Comparison of ENCODE assay signal across 9 cellular contexts in the genomic region with DNA sequence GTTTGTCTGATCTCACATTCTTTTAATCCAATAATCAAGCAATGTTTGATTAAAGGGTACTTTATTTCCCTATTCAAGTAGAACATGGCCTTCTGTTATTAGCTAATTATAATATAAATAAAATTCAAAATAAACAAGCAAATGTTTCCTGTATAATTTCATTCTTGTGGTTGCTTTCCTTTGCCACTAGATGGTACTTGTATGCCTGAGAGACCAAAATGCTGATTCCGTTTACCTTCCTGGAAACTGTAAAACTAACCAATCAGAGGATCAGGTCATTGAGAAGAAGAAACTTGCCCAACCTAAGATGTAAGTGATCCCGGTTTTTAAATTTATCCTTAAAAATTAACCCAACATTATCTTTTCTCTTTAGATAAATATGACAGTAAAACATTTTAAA. TPM values are rescaled to one million over a fixed set of nuclear protein-coding genes. Genes with fewer than 3 reads are reported as not detected.
A peak's percentile ranks its signal among the peaks of the same experiment; 100 is the strongest.
DNase-seq lines count a peak whose midpoint lies in the region; ATAC-seq and TF ChIP-seq lines count a peak whose summit lies in the region.
"Had no signal": no experiment of that assay in that cellular context is flagged by ENCODE, and none has a peak within 500 bp of the region (broad histone marks: within the 10 kb centered on the region; RNA-seq: fewer than 3 reads in every experiment).

No MANE protein-coding gene starts in this region.

- no peaks in the 10 kb centered on the region for H3K79me2 ChIP-seq in GM23248 (ENCODE audit: insufficient read depth)
- H3K79me2 ChIP-seq in SK-N-SH (ENCODE audit: insufficient read depth): no peaks in the 10 kb centered on the region
- H3K79me2 ChIP-seq in hepatocyte: no peaks in the 10 kb centered on the region

- in situ Hi-C loops in GM23248 (cut with MboI): loop anchor here (5.0 kb wide), 1 partner anchor 187 kb away; no protein-coding TSS in a partner anchor

- H3K27me3 ChIP-seq in GM23248 (replicated peaks; ENCODE audit: insufficient read depth) (no peaks in the 10 kb centered on the region), SK-N-SH (ENCODE audit: insufficient read depth) (no peaks in the 10 kb centered on the region), hepatocyte (peaks cover 12% of the 10 kb centered on the region)

- TF ChIP-seq EP300 in SK-N-SH (IDR thresholded peaks at IDR 0.05; ENCODE audit: borderline replicate concordance in 1 of 2, low read depth in 1 of 2, low read length in 1 of 2): no peak

- H3K9ac ChIP-seq in GM23248: no peak overlapping the region
- H3K9ac ChIP-seq in SK-N-SH: no peak overlapping the region

- ATAC-seq in GM21723 (IDR thresholded peaks at IDR 0.05; ENCODE audit: unreplicated experiment) (no peak), GM21717 (IDR thresholded peaks at IDR 0.05; ENCODE audit: unreplicated experiment) (no peak)

- H3K9me3 ChIP-seq in GM23248 (ENCODE audit: low read depth): no peaks in the 10 kb centered on the region
- no peaks in the 10 kb centered on the region; the same call in 1 of the 2 replicates for H3K9me3 ChIP-seq in SK-N-SH
- no peaks in the 10 kb centered on the region for H3K9me3 ChIP-seq in hepatocyte (ENCODE audit: low read depth)

- CTCF ChIA-PET in SK-N-SH (lab: Yijun Ruan, JAX): interaction anchor here (0.8 to 2.6 kb wide), 16 partner anchors 9 to 1295 kb away, joined by 3 to 28 read pairs (median 4); a partner anchor contains a TSS

- no peak overlapping the region for H3K4me2 ChIP-seq in GM23248 (ENCODE audit: unreplicated experiment)
- H3K4me2 ChIP-seq in SK-N-SH: no peak overlapping the region
- H3K4me2 ChIP-seq in hepatocyte: no peak overlapping the region

- WGBS in GM23248 (ENCODE audit: low coverage in 1 of 2, low lambda C conversion rate in 2 of 2, missing lambda C conversion rate in 2 of 2), 2 experiments: 7 to 8% methylated on average over 2 of the region's 2 CpGs
- 45% methylated on average over 2 of the region's 2 CpGs for WGBS in SK-N-SH (ENCODE audit: low lambda C conversion rate)
- WGBS in hepatocyte (ENCODE audit: low lambda C conversion rate, missing lambda C conversion rate): 38% methylated on average over 2 of the region's 2 CpGs

- no peaks in the 10 kb centered on the region for H3K36me3 ChIP-seq in GM23248 (ENCODE audit: low read depth)
- H3K36me3 ChIP-seq in SK-N-SH (replicated peaks in 1 of 2; ENCODE audit: control insufficient read depth in 1 of 2, insufficient read depth in 2 of 2, low read length in 1 of 2): no peaks in the 10 kb centered on the region
- no peaks in the 10 kb centered on the region for H3K36me3 ChIP-seq in hepatocyte (replicated peaks; ENCODE audit: insufficient read depth, low read depth)

- DNase-seq in GM23248 (peak; percentile 64), SK-N-SH (peak; percentile 36), hepatocyte (ENCODE audit: low spot score) (peak; percentile 43), NCI-H1930 (lab: John Stamatoyannopoulos, UW) (no peak)
- no peak for DNase-seq in stimulated activated CD8-positive, alpha-beta memory T cell treated with anti-CD3 and anti-CD28 coated beads, Interleukin-4, amount 100 ng/mL, for 48 hours

- H3K4me3 ChIP-seq in GM23248 (no peak overlapping the region), SK-N-SH (ENCODE audit: low read depth in 2 of 2, low read length in 1 of 2) (no peak overlapping the region), hepatocyte (no peak overlapping the region)

- no peaks in the 10 kb centered on the region for H4K20me1 ChIP-seq in GM23248 (ENCODE audit: insufficient read depth)
- H4K20me1 ChIP-seq in SK-N-SH (ENCODE audit: insufficient read depth): no peaks in the 10 kb centered on the region
- no peaks in the 10 kb centered on the region for H4K20me1 ChIP-seq in hepatocyte (ENCODE audit: insufficient read depth, poor library complexity, severe bottlenecking)

- H3F3A ChIP-seq in GM23248 (ENCODE audit: insufficient read depth) (no peaks in the 10 kb centered on the region), SK-N-SH (replicated peaks; ENCODE audit: insufficient read depth) (no peaks in the 10 kb centered on the region)

- H3K4me1 ChIP-seq in GM23248 (ENCODE audit: insufficient read depth): no peaks in the 10 kb centered on the region
- H3K4me1 ChIP-seq in SK-N-SH (ENCODE audit: control insufficient read depth in 1 of 2, insufficient read depth in 2 of 2, low read depth in 1 of 2, low read length in 1 of 2): no peaks in the 10 kb centered on the region
- no peaks in the 10 kb centered on the region for H3K4me1 ChIP-seq in hepatocyte (ENCODE audit: insufficient read depth)

- H3K9me2 ChIP-seq in GM23248 (ENCODE audit: insufficient read depth): no peaks in the 10 kb centered on the region
- H3K9me2 ChIP-seq in SK-N-SH: no peaks in the 10 kb centered on the region
- no peaks in the 10 kb centered on the region for H3K9me2 ChIP-seq in hepatocyte (replicated peaks; ENCODE audit: insufficient read depth)

- no peak overlapping the region for H3K27ac ChIP-seq in C4-2B
- H3K27ac ChIP-seq in GM23248: no peak overlapping the region
- H3K27ac ChIP-seq in SK-N-SH (ENCODE audit: low read depth in 2 of 2, low read length in 1 of 2): no peak overlapping the region
- no peak overlapping the region for H3K27ac ChIP-seq in hepatocyte
- H3K27ac ChIP-seq: HL-60 had no signal

- peak; percentile 84 for TF ChIP-seq CTCF in C4-2B (conservative IDR thresholded peaks at IDR 0.05)
- peak; percentile 47 for TF ChIP-seq CTCF in SK-N-SH (IDR thresholded peaks at IDR 0.05)
- TF ChIP-seq CTCF in hepatocyte (IDR thresholded peaks at IDR 0.05; ENCODE audit: poor library complexity): peak; percentile 59

- H2AFZ ChIP-seq in GM23248 (no peak overlapping the region), SK-N-SH (ENCODE audit: low read depth) (no peak overlapping the region), hepatocyte (no peak overlapping the region)

- POLR2A ChIA-PET in SK-N-SH (lab: Yijun Ruan, JAX): no interaction called here

- TF ChIP-seq RAD21 in SK-N-SH (IDR thresholded peaks at IDR 0.05; ENCODE audit: low read length): peak; percentile 73

TF ChIP-seq in SK-N-SH, 30 proteins besides CTCF, POLR2A, EP300 and RAD21:
- TF ChIP-seq SMC3 (IDR thresholded peaks at IDR 0.05; ENCODE audit: low read depth, low read length) (peak; percentile 55), FOXJ3 (CRISPR knock-in tag; IDR thresholded peaks at IDR 0.05) (no peak)

RNA-seq across cellular contexts. Expression of a gene that starts 8.1 kb away (rescaled TPM):
- 7.1 and 9.7 TPM in 2 replicates for total RNA-seq in GM23248 (2014; rRNA removed; shearing (Covaris generic))
- polyA plus RNA-seq in GM23248 (2016; fragmentation: Nextera tagmentation; extraction: Ambion mirVana) (8.5 and 9.4 TPM in 2 replicates), SK-N-SH (2012; rRNA removed) (2.0 and 3.6 TPM in 2 replicates), hepatocyte (21.5 and 22.4 TPM in 2 replicates)
- polyA plus RNA-seq in SK-N-SH (2012; cell fraction: cytosol; rRNA removed): 2.1 and 2.3 TPM in 2 replicates
- polyA plus RNA-seq in SK-N-SH (2012; cell fraction: nucleus; rRNA removed): 4.1 and 10.5 TPM in 2 replicates
- total RNA-seq in hepatocyte: 53.4 and 59.8 TPM in 2 replicates

Comparison
In these comparisons a context has a peak if more than half of its experiments do, and no peak if none do; other contexts are left out.
1. DNase-seq: peak in GM23248 (single experiment), SK-N-SH (single experiment) and hepatocyte (single experiment); none in NCI-H1930 (0 of 2) and stimulated activated CD8-positive, alpha-beta memory T cell treated with anti-CD3 and anti-CD28 coated beads, Interleukin-4, amount 100 ng/mL, for 48 hours (single experiment).
2. Peak in every context shown above with its lines, with median percentiles within 50 percentile points of each other: CTCF ChIP-seq.